Comparison of ENCODE assay signal across 28 cellular contexts in the genomic region with DNA sequence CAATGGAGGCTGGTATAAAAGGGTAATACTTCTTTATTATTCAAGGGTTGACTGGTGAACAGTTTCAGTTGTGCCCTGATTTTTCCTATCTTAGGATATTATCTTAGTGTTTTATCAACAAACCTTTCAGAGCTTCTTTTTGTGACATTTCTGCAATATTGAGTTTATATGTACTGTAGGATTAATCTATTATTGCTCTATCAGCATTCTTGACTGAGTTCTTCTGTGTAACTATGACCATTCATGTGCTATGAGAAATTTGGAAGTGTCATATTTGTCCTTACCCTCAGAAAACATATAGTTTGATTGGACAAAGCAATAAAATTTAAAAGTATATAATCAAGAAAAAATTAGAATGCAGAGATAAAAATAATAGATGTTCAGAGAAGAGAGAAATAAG.
"Had no signal": no experiment of that assay in that cellular context is flagged by ENCODE, and none has a peak within 500 bp of the region (broad histone marks: within the 10 kb centered on the region; RNA-seq: fewer than 3 reads in every experiment).

No MANE protein-coding gene starts in this region.

- FAIRE-seq: colon, kidney, urothelium cell line had no signal

- H3K9me3 Mint-ChIP-seq: naive B cell; stimulated activated naive CD8-positive, alpha-beta T cell treated with anti-CD3 and anti-CD28 coated beads, Interleukin-15, Interleukin-2, amounts not matched to agents 100 ng/mL and 50 ng/mL, for 24 hours had no signal

- H3K4me3 Mint-ChIP-seq: endodermal cell; mesothelial cell of epicardium; nephron progenitor cell; stimulated activated naive CD8-positive, alpha-beta T cell treated with anti-CD3 and anti-CD28 coated beads, Interleukin-15, Interleukin-2, amounts not matched to agents 100 ng/mL and 50 ng/mL, for 24 hours had no signal

- ATAC-seq: esophagus mucosa; gastrocnemius medialis; left lobe of liver; mucosa of descending colon; stimulated activated naive B cell treated with anti-CD40 and anti-IgM and Interleukin-4, amounts not matched to agents 10 μg/mL and 1 μg/mL and 100 μg/mL, for 72 hours had no signal

- H3K27me3 Mint-ChIP-seq: stimulated activated naive CD8-positive, alpha-beta T cell treated with anti-CD3 and anti-CD28 coated beads, Interleukin-15, Interleukin-2, amounts not matched to agents 100 ng/mL and 50 ng/mL, for 24 hours had no signal

- H3K27me3 ChIP-seq: gastrocnemius medialis, right atrium auricular region, sigmoid colon, tibial nerve, upper lobe of left lung had no signal

- H3K4me1 Mint-ChIP-seq: endodermal cell, mesothelial cell of epicardium, nephron progenitor cell had no signal

- H3K27ac Mint-ChIP-seq: endodermal cell; mesothelial cell of epicardium; nephron progenitor cell; stimulated activated naive B cell treated with anti-CD40 and anti-IgM and Interleukin-4, amounts not matched to agents 10 μg/mL and 1 μg/mL and 100 μg/mL, for 72 hours; stimulated activated naive CD8-positive, alpha-beta T cell treated with anti-CD3 and anti-CD28 coated beads, Interleukin-15, Interleukin-2, amounts not matched to agents 100 ng/mL and 50 ng/mL, for 24 hours had no signal

- H3K4me3 ChIP-seq: dorsolateral prefrontal cortex, gastrocnemius medialis, mucosa of descending colon, prostate gland, right atrium auricular region, sigmoid colon, thoracic aorta, tibial nerve, upper lobe of left lung had no signal

- H3K36me3 ChIP-seq: gastrocnemius medialis, prostate gland, right atrium auricular region, sigmoid colon, thoracic aorta, tibial nerve, upper lobe of left lung had no signal

- H3K36me3 Mint-ChIP-seq: mesothelial cell of epicardium; naive B cell; stimulated activated naive B cell treated with anti-CD40 and anti-IgM and Interleukin-4, amounts not matched to agents 10 μg/mL and 1 μg/mL and 100 μg/mL, for 72 hours had no signal

- H3K4me1 ChIP-seq: gastrocnemius medialis, prostate gland, right atrium auricular region, sigmoid colon, tibial nerve, upper lobe of left lung had no signal

- DNase-seq: dorsolateral prefrontal cortex; effector CD4-positive, alpha-beta T cell; endodermal cell; foreskin fibroblast; gastrocnemius medialis; head of caudate nucleus; kidney; mesenchymal stem cell; mucosa of descending colon; naive B cell; nephron progenitor cell; nucleus accumbens; sigmoid colon; stimulated activated CD4-positive, alpha-beta T cell treated with anti-CD3 and anti-CD28 coated beads, Interleukin-2, amount 100 ng/mL, for 24 hours; stimulated activated CD4-positive, alpha-beta T cell treated with anti-CD3 and anti-CD28 coated beads, Interleukin-4, amount 100 ng/mL, for 24 hours; stimulated activated naive B cell treated with anti-CD40 and anti-IgM and Interleukin-4, amounts not matched to agents 10 μg/mL and 1 μg/mL and 100 μg/mL, for 72 hours; upper lobe of left lung had no signal

- H3K9me3 ChIP-seq: gastrocnemius medialis, mucosa of descending colon, prostate gland, right atrium auricular region, sigmoid colon, thoracic aorta, tibial nerve, upper lobe of left lung had no signal

- H3K27ac ChIP-seq: dorsolateral prefrontal cortex, epithelial cell of prostate, gastrocnemius medialis, prostate gland, right atrium auricular region, sigmoid colon, thoracic aorta, tibial nerve, upper lobe of left lung had no signal
